26 cellular contexts compared by ENCODE assay signal in genomic region chr10:23472181-23472580, GRCh38.
"Had no signal": no experiment of that assay in that cellular context is flagged by ENCODE, and none has a peak within 500 bp of the region (broad histone marks: within the 10 kb centered on the region; RNA-seq: fewer than 3 reads in every experiment).

No MANE protein-coding gene starts in this region.

- H3K4me3 ChIP-seq: left ventricle myocardium inferior, lung, neural progenitor cell, ovary, right atrium auricular region, right lobe of liver, smooth muscle cell, stomach, testis, thyroid gland, transverse colon, upper lobe of left lung, vagina had no signal

- H3K9me3 Mint-ChIP-seq: naive thymus-derived CD8-positive, alpha-beta T cell; nephron; neural progenitor cell had no signal

- H3K27ac ChIP-seq: left ventricle myocardium inferior, neural progenitor cell, neutrophil, ovary, right atrium auricular region, right lobe of liver, stomach, testis, thyroid gland, transverse colon, upper lobe of left lung, vagina had no signal

- H3K27ac Mint-ChIP-seq: naive thymus-derived CD8-positive, alpha-beta T cell; nephron; neural progenitor cell; progenitor cell of endocrine pancreas; stimulated activated memory B cell treated with anti-CD40 and anti-IgM and Interleukin-4, amounts not matched to agents 10 μg/mL and 1 μg/mL and 100 μg/mL, for 72 hours had no signal

- ATAC-seq: naive thymus-derived CD8-positive, alpha-beta T cell; right lobe of liver; stimulated activated memory B cell treated with anti-CD40 and anti-IgM and Interleukin-4, amounts not matched to agents 10 μg/mL and 1 μg/mL and 100 μg/mL, for 72 hours; stimulated activated naive CD8-positive, alpha-beta T cell treated with anti-CD3 and anti-CD28 coated beads, Interleukin-15, Interleukin-2, amounts not matched to agents 100 U/mL and 50 U/mL, for 24 hours had no signal

- H3K27me3 ChIP-seq: neural progenitor cell, ovary, right atrium auricular region, right lobe of liver, stomach, testis, thyroid gland, transverse colon, upper lobe of left lung, vagina had no signal

- DNase-seq: hippocampal formation; islet precursor cell; left ventricle myocardium inferior; naive thymus-derived CD8-positive, alpha-beta T cell; occipital lobe; ovary; right lobe of liver; stimulated activated CD4-positive, alpha-beta T cell treated with anti-CD3 and anti-CD28 coated beads, Interleukin-1b, Interleukin-23, amount 100 ng/mL, for 48 hours; stimulated activated CD4-positive, alpha-beta T cell treated with anti-CD3 and anti-CD28 coated beads, Interleukin-2, amount 100 ng/mL, for 48 hours; stimulated activated CD4-positive, alpha-beta T cell treated with anti-CD3 and anti-CD28 coated beads, Interleukin-4, amount 100 ng/mL, for 4 hours; stimulated activated CD8-positive, alpha-beta memory T cell treated with anti-CD3 and anti-CD28 coated beads, Interleukin-4, amount 100 ng/mL, for 48 hours; stimulated activated naive CD8-positive, alpha-beta T cell treated with anti-CD3 and anti-CD28 coated beads, Interleukin-15, Interleukin-2, amounts not matched to agents 100 U/mL and 50 U/mL, for 24 hours; stomach; testis; thyroid gland; transverse colon had no signal

- H3K36me3 ChIP-seq: left ventricle myocardium inferior, neural progenitor cell, neutrophil, ovary, right atrium auricular region, right lobe of liver, stomach, thyroid gland, transverse colon, upper lobe of left lung, vagina had no signal

- H3K4me2 ChIP-seq: neural progenitor cell, smooth muscle cell had no signal

- H3K4me3 Mint-ChIP-seq: naive thymus-derived CD8-positive, alpha-beta T cell; nephron; neural progenitor cell; stimulated activated memory B cell treated with anti-CD40 and anti-IgM and Interleukin-4, amounts not matched to agents 10 μg/mL and 1 μg/mL and 100 μg/mL, for 72 hours had no signal

- H3K4me1 ChIP-seq: neural progenitor cell, right atrium auricular region, stomach, testis, thyroid gland, upper lobe of left lung, vagina had no signal

- H2AFZ ChIP-seq: neural progenitor cell had no signal

- H3K9me3 ChIP-seq: left ventricle myocardium inferior, neutrophil, ovary, right atrium auricular region, right lobe of liver, stomach, testis, thyroid gland, transverse colon, upper lobe of left lung, vagina had no signal

- H3K9ac ChIP-seq: neural progenitor cell had no signal

- H3K36me3 Mint-ChIP-seq: naive thymus-derived CD8-positive, alpha-beta T cell; neural progenitor cell; stimulated activated memory B cell treated with anti-CD40 and anti-IgM and Interleukin-4, amounts not matched to agents 10 μg/mL and 1 μg/mL and 100 μg/mL, for 72 hours had no signal
